ENCODE assay signal across 8 cellular contexts in genomic region chr5:133026664-133027153, GRCh38. TPM values are rescaled to one million over a fixed set of nuclear protein-coding genes. Genes with fewer than 3 reads are reported as not detected.
DNase-seq lines count a peak whose midpoint lies in the region; ATAC-seq and TF ChIP-seq lines count a peak whose summit lies in the region.

No MANE protein-coding gene starts in this region.

- no peak for TF ChIP-seq POLR2A in gastrocnemius medialis (IDR thresholded peaks at IDR 0.05)

- intact Hi-C loops in gastrocnemius medialis (cut with DNase I; ENCODE audit: low total_unique reads): loop anchor here (1.0 kb wide), 2 partner anchors 25 to 63 kb away; partner anchors contain the start of gene AFF4

- peak overlapping the region; percentile 94 for H3K27ac Mint-ChIP-seq in T-helper 17 cell

- H3K4me3 ChIP-seq in GM12875 (ENCODE audit: low read depth, low read length): peak overlapping the region; percentile 32
- peak overlapping the region; percentile 85 to 98 for H3K4me3 ChIP-seq in foreskin fibroblast (ENCODE audit: low read depth in 1 of 2, low read length in 2 of 2)
- peak overlapping the region; percentile 75 to 100 (median 92) for H3K4me3 ChIP-seq in gastrocnemius medialis

- in situ Hi-C loops in gastrocnemius medialis (cut with MboI; ENCODE audit: low sequenced_read_pairs in 4 of 4): no loop called here

- peaks cover 2% of the 10 kb centered on the region for H3K36me3 Mint-ChIP-seq in T-helper 17 cell (ENCODE audit: low read depth)

- peak overlapping the region; percentile 95 for H3K4me3 Mint-ChIP-seq in T-helper 17 cell

- H3K9me3 ChIP-seq in T-helper 17 cell (ENCODE audit: control insufficient read depth, low read length, poor library complexity, severe bottlenecking): no peaks in the 10 kb centered on the region
- H3K9me3 ChIP-seq in gastrocnemius medialis: no peaks in the 10 kb centered on the region

- no peaks in the 10 kb centered on the region for H3K27me3 Mint-ChIP-seq in T-helper 17 cell

- DNase-seq in T-helper 17 cell (no peak), foreskin fibroblast (no peak), gastrocnemius medialis (no peak), islet precursor cell (no peak)

- H3K36me3 ChIP-seq in gastrocnemius medialis: no peaks in the 10 kb centered on the region

- ATAC-seq in T-helper 17 cell: no peak
- ATAC-seq in gastrocnemius medialis: peak; percentile 17 to 22
- ATAC-seq in HG03097 (IDR thresholded peaks at IDR 0.05; ENCODE audit: low FRiP score, unreplicated experiment): no peak
- ATAC-seq in esophagus mucosa: no peak
- ATAC-seq in GM18868 (IDR thresholded peaks at IDR 0.05; ENCODE audit: unreplicated experiment): no peak

- peaks cover 19% of the 10 kb centered on the region for H3K4me1 Mint-ChIP-seq in T-helper 17 cell

- H3K27ac ChIP-seq in gastrocnemius medialis: peak overlapping the region; percentile 90 to 99 (median 97)

- H3K4me1 ChIP-seq in gastrocnemius medialis: peaks cover 11 to 15% of the 10 kb centered on the region in 2 donors

- H3K27me3 ChIP-seq in gastrocnemius medialis: no peaks in the 10 kb centered on the region

- TF ChIP-seq CTCF in GM12875 (IDR thresholded peaks at IDR 0.05; ENCODE audit: borderline replicate concordance, insufficient read depth, low read depth, low read length) (no peak), foreskin fibroblast (IDR thresholded peaks at IDR 0.05; ENCODE audit: low read depth, low read length) (no peak), gastrocnemius medialis (IDR thresholded peaks at IDR 0.05 in 4 of 5, conservative IDR thresholded peaks at IDR 0.05 in 1 of 5) (no peak)

RNA-seq across cellular contexts. Expression of gene ZCCHC10, which starts 0.4 kb away (rescaled TPM):
- 10 to 100 TPM; 12.9 to 18.1 TPM for total RNA-seq in T-helper 17 cell
- 10 to 100 TPM in 3 of 4 donors, 1 to 10 TPM in 1; 8.9 to 28.9 (median 18.5) TPM for total RNA-seq in gastrocnemius medialis
- 20.1 TPM for total RNA-seq in esophagus mucosa

RNA-seq across cellular contexts. Expression of gene HSPA4, which starts 25.1 kb away (rescaled TPM):
- 10 to 100 TPM; 49.3 to 50.1 TPM for total RNA-seq in T-helper 17 cell
- 10 to 100 TPM; 62.6 to 96.4 (median 74.1) TPM for total RNA-seq in gastrocnemius medialis
- total RNA-seq in esophagus mucosa: 107 TPM

Comparison
In these comparisons a context has a peak if more than half of its experiments do, and no peak if none do; other contexts are left out.
1. H3K4me3 ChIP-seq: peak in every context shown above with its lines; median percentile 92 in gastrocnemius medialis; 92 in foreskin fibroblast; 32 in GM12875.
2. ATAC-seq: peak in gastrocnemius medialis (2 of 2); none in T-helper 17 cell (single experiment), HG03097 (single experiment), esophagus mucosa (single experiment) and GM18868 (single experiment).